ENCODE assay signal across 24 cellular contexts in genomic region chr12:3185260-3185870, GRCh38.
DNase-seq lines count a peak whose midpoint lies in the region; ATAC-seq and TF ChIP-seq lines count a peak whose summit lies in the region.
"Had no signal": no experiment of that assay in that cellular context is flagged by ENCODE, and none has a peak within 500 bp of the region (broad histone marks: within the 10 kb centered on the region; RNA-seq: fewer than 3 reads in every experiment).

No MANE protein-coding gene starts in this region.

- H3K27ac ChIP-seq in endodermal cell (ENCODE audit: low read depth, low read length) = no peak overlapping the region
- H3K27ac ChIP-seq in skeletal muscle tissue (ENCODE audit: low read depth, low read length) = peak overlapping the region; percentile 68
- H3K27ac ChIP-seq: colonic mucosa, neutrophil, spleen, vagina had no signal

- no peaks in the 10 kb centered on the region for H3K4me1 ChIP-seq in endodermal cell (ENCODE audit: control insufficient read depth, insufficient read depth, low read length)
- H3K4me1 ChIP-seq in skeletal muscle tissue (ENCODE audit: control insufficient read depth in 3 of 3, insufficient read depth in 3 of 3, low read length in 3 of 3) = peaks cover 19 to 38% (median 32%) of the 10 kb centered on the region in 3 donors
- H3K4me1 ChIP-seq: colonic mucosa, vagina had no signal

- H3K4me3 Mint-ChIP-seq in endodermal cell = no peak overlapping the region
- H3K4me3 Mint-ChIP-seq: activated CD4-positive, alpha-beta memory T cell treated with anti-CD3 and anti-CD28 coated beads for 36 hours; activated naive CD8-positive, alpha-beta T cell treated with anti-CD3 and anti-CD28 coated beads for 36 hours; brain; CD4-positive, CD25-positive, alpha-beta regulatory T cell; stimulated activated effector memory CD8-positive, alpha-beta T cell treated with anti-CD3 and anti-CD28 coated beads, Interleukin-12 subunit alpha, Interleukin-12 subunit beta, amount 100 ng/mL, for 72 hours had no signal

- H3K9me3 ChIP-seq in endodermal cell (ENCODE audit: control insufficient read depth, low read length) (no peaks in the 10 kb centered on the region), skeletal muscle tissue (ENCODE audit: control insufficient read depth in 3 of 3, low read length in 3 of 3) (no peaks in the 10 kb centered on the region)
- H3K9me3 ChIP-seq: colonic mucosa, neutrophil, spleen, vagina had no signal

- no peak overlapping the region for H3K27ac Mint-ChIP-seq in endodermal cell
- H3K27ac Mint-ChIP-seq: activated CD4-positive, alpha-beta memory T cell treated with anti-CD3 and anti-CD28 coated beads for 36 hours; activated naive CD8-positive, alpha-beta T cell treated with anti-CD3 and anti-CD28 coated beads for 36 hours; stimulated activated effector memory CD8-positive, alpha-beta T cell treated with anti-CD3 and anti-CD28 coated beads, Interleukin-12 subunit alpha, Interleukin-12 subunit beta, amount 100 ng/mL, for 72 hours had no signal

- H3K36me3 ChIP-seq in endodermal cell (ENCODE audit: control insufficient read depth, insufficient read depth, low read length) (no peaks in the 10 kb centered on the region), skeletal muscle tissue (ENCODE audit: control insufficient read depth in 3 of 3, insufficient read depth in 3 of 3, low read length in 3 of 3) (no peaks in the 10 kb centered on the region)
- H3K36me3 ChIP-seq: colonic mucosa, neutrophil, spleen, vagina had no signal

- H3K27me3 ChIP-seq in endodermal cell (ENCODE audit: control insufficient read depth, insufficient read depth, low read length, poor library complexity, severe bottlenecking) (no peaks in the 10 kb centered on the region), skeletal muscle tissue (ENCODE audit: control insufficient read depth in 3 of 3, insufficient read depth in 3 of 3, low read length in 3 of 3) (no peaks in the 10 kb centered on the region)
- H3K27me3 ChIP-seq: colonic mucosa, spleen, vagina had no signal

- no peak overlapping the region for H3K4me3 ChIP-seq in endodermal cell (ENCODE audit: low read length)
- no peak overlapping the region for H3K4me3 ChIP-seq in skeletal muscle tissue (ENCODE audit: low read length in 3 of 3)
- H3K4me3 ChIP-seq: colonic mucosa, spleen, vagina had no signal

- no peaks in the 10 kb centered on the region for H3K36me3 Mint-ChIP-seq in endodermal cell (ENCODE audit: low read depth)
- H3K36me3 Mint-ChIP-seq: activated CD4-positive, alpha-beta memory T cell treated with anti-CD3 and anti-CD28 coated beads for 36 hours; activated naive CD8-positive, alpha-beta T cell treated with anti-CD3 and anti-CD28 coated beads for 36 hours; brain; CD4-positive, CD25-positive, alpha-beta regulatory T cell; stimulated activated effector memory CD8-positive, alpha-beta T cell treated with anti-CD3 and anti-CD28 coated beads, Interleukin-12 subunit alpha, Interleukin-12 subunit beta, amount 100 ng/mL, for 72 hours had no signal

- ATAC-seq in left ventricle myocardium superior = peak; percentile 91
- ATAC-seq: stimulated activated effector memory CD8-positive, alpha-beta T cell treated with anti-CD3 and anti-CD28 coated beads, Interleukin-12 subunit alpha, Interleukin-12 subunit beta, amount 100 ng/mL, for 72 hours had no signal

- H3K4me1 Mint-ChIP-seq in endodermal cell = peaks cover 13% of the 10 kb centered on the region
- H3K4me1 Mint-ChIP-seq: stimulated activated effector memory CD8-positive, alpha-beta T cell treated with anti-CD3 and anti-CD28 coated beads, Interleukin-12 subunit alpha, Interleukin-12 subunit beta, amount 100 ng/mL, for 72 hours had no signal

- no peaks in the 10 kb centered on the region for H3K9me3 Mint-ChIP-seq in endodermal cell
- H3K9me3 Mint-ChIP-seq: activated CD4-positive, alpha-beta memory T cell treated with anti-CD3 and anti-CD28 coated beads for 36 hours; activated naive CD8-positive, alpha-beta T cell treated with anti-CD3 and anti-CD28 coated beads for 36 hours; brain; CD4-positive, CD25-positive, alpha-beta regulatory T cell; stimulated activated effector memory CD8-positive, alpha-beta T cell treated with anti-CD3 and anti-CD28 coated beads, Interleukin-12 subunit alpha, Interleukin-12 subunit beta, amount 100 ng/mL, for 72 hours had no signal

- DNase-seq in NCI-H774 (lab: John Stamatoyannopoulos, UW) (peak; percentile 80), endodermal cell (peak; percentile 50), left ventricle myocardium superior (peak; percentile 85), GM03348 (ENCODE audit: low spot score) (no peak), NCI-H2171 (lab: John Stamatoyannopoulos, UW) (no peak), NCI-H2227 treated with DMSO at 0.1 percent for 48 hours (lab: John Stamatoyannopoulos, UW) (no peak)
- no peak for DNase-seq in activated CD4-positive, alpha-beta T cell treated with anti-CD3 and anti-CD28 coated beads for 1 hour
- DNase-seq: activated CD4-positive, alpha-beta memory T cell treated with anti-CD3 and anti-CD28 coated beads for 36 hours; activated naive CD8-positive, alpha-beta T cell treated with anti-CD3 and anti-CD28 coated beads for 36 hours; CD4-positive, CD25-positive, alpha-beta regulatory T cell; colonic mucosa; EL; HCEC 1CT; kidney; NCI-H1048; NCI-H187; OCI-M1; spleen; stimulated activated CD4-positive, alpha-beta T cell treated with anti-CD3 and anti-CD28 coated beads, Interleukin-2, amount 100 ng/mL, for 48 hours had no signal

- 94 to 100% methylated on average over 1 to 11 of the region's 11 CpGs for WGBS in endodermal cell (ENCODE audit: insufficient coverage in 1 of 2, insufficient read length in 1 of 2), 2 experiments

- intact Hi-C loops in left ventricle myocardium superior (cut with micrococcal nuclease) = no loop called here

- no peaks in the 10 kb centered on the region for H3K27me3 Mint-ChIP-seq in endodermal cell (ENCODE audit: insufficient read depth)
- H3K27me3 Mint-ChIP-seq: brain had no signal

- TF ChIP-seq CTCF in endodermal cell (conservative IDR thresholded peaks at IDR 0.05) = no peak

- H3K9ac ChIP-seq in endodermal cell (ENCODE audit: extremely low read depth, low read length, poor library complexity, severe bottlenecking) (no peak overlapping the region), skeletal muscle tissue (ENCODE audit: low read depth in 1 of 3, low read length in 3 of 3) (peak overlapping the region in 2 of 3 donors; percentile 43 to 68)

Comparison
In these comparisons a context has a peak if more than half of its experiments do, and no peak if none do; other contexts are left out.
1. DNase-seq: peak in NCI-H774 (single experiment), endodermal cell (single experiment) and left ventricle myocardium superior (single experiment); none in GM03348 (single experiment), activated CD4-positive, alpha-beta T cell treated with anti-CD3 and anti-CD28 coated beads for 1 hour (single experiment), NCI-H2171 (single experiment) and NCI-H2227 treated with DMSO at 0.1 percent for 48 hours (single experiment).